Comparison of ENCODE assay signal across 22 cellular contexts in genomic region chr4:174305961-174306360, GRCh38. TPM values are rescaled to one million over a fixed set of nuclear protein-coding genes. Genes with fewer than 3 reads are reported as not detected.
A peak's percentile ranks its signal among the peaks of the same experiment; 100 is the strongest.
DNase-seq lines count a peak whose midpoint lies in the region; ATAC-seq and TF ChIP-seq lines count a peak whose summit lies in the region.
"Had no signal": no experiment of that assay in that cellular context is flagged by ENCODE, and none has a peak within 500 bp of the region (broad histone marks: within the 10 kb centered on the region; RNA-seq: fewer than 3 reads in every experiment).

No MANE protein-coding gene starts in this region.

- no peaks in the 10 kb centered on the region for H3K79me2 ChIP-seq in PC-3 (ENCODE audit: low read length)

- no peak overlapping the region for H3K4me2 ChIP-seq in PC-3 (ENCODE audit: low read length)
- H3K4me2 ChIP-seq: A549; BLaER1 treated with 17β-estradiol and CSF1 and Interleukin-3, amounts not matched to agents 10 nM and 100 nM had no signal

- no peak for TF ChIP-seq CTCF in PC-3 (conservative IDR thresholded peaks at IDR 0.05; ENCODE audit: low read depth, low read length)

- no peaks in the 10 kb centered on the region for H3K36me3 ChIP-seq in PC-3 (ENCODE audit: low read depth, low read length)
- H3K36me3 ChIP-seq in naive thymus-derived CD4-positive, alpha-beta T cell (ENCODE audit: control insufficient read depth in 2 of 3, insufficient read depth in 3 of 3, low read length in 3 of 3), result peaks cover 0 to 14% (median 9%) of the 10 kb centered on the region in 3 experiments

- no TSS peak for BruUV-seq in PC-3 (replicated peaks; lab: Mats Ljungman, UMichigan)

- H3F3A ChIP-seq in PC-3 (ENCODE audit: low read length, unreplicated experiment), result no peaks in the 10 kb centered on the region

- intact Hi-C loops in PC-3 (cut with micrococcal nuclease), result no loop called here
- intact Hi-C loops in naive thymus-derived CD4-positive, alpha-beta T cell (cut with micrococcal nuclease), result no loop called here

- no peaks in the 10 kb centered on the region for H3K9me2 ChIP-seq in PC-3 (replicated peaks; ENCODE audit: low read length)

- no peak overlapping the region for H3K4me3 Mint-ChIP-seq in naive thymus-derived CD4-positive, alpha-beta T cell
- H3K4me3 Mint-ChIP-seq: B cell; CD4-positive, alpha-beta T cell; CD8-positive, alpha-beta T cell had no signal

- H4K20me1 ChIP-seq in PC-3 (ENCODE audit: low read length), result no peaks in the 10 kb centered on the region
- H4K20me1 ChIP-seq: BLaER1 treated with 17β-estradiol and CSF1 and Interleukin-3, amounts not matched to agents 10 nM and 100 nM had no signal

- peak; percentile 37 for DNase-seq in DMS53 (lab: John Stamatoyannopoulos, UW)
- DNase-seq in DMS53 treated with DMSO at 0.1 percent for 48 hours (lab: John Stamatoyannopoulos, UW; ENCODE audit: unreplicated experiment), result no peak
- peak; percentile 65 for DNase-seq in PC-3
- no peak for DNase-seq in naive thymus-derived CD4-positive, alpha-beta T cell
- DNase-seq in amniotic stem cell (lab: John Stamatoyannopoulos, UW), result no peak
- DNase-seq: AML-193; Caco-2; Calu3; CD4-positive, alpha-beta T cell; CD8-positive, alpha-beta T cell; DMS 273 treated with DMSO at 0.1 percent for 48 hours; DMS153; DMS79; DND-41; EL; GDM1 had no signal

- no peaks in the 10 kb centered on the region for H3K9me3 ChIP-seq in PC-3 (ENCODE audit: low read length)
- no peaks in the 10 kb centered on the region for H3K9me3 ChIP-seq in naive thymus-derived CD4-positive, alpha-beta T cell (ENCODE audit: control insufficient read depth in 2 of 3, low read length in 3 of 3)
- H3K9me3 ChIP-seq: A549; BLaER1 treated with 17β-estradiol and CSF1 and Interleukin-3, amounts not matched to agents 10 nM and 100 nM; Caco-2 had no signal

- no peak overlapping the region for H3K4me3 ChIP-seq in PC-3 (ENCODE audit: low read length)
- H3K4me3 ChIP-seq in naive thymus-derived CD4-positive, alpha-beta T cell (ENCODE audit: low read length), result no peak overlapping the region
- H3K4me3 ChIP-seq: A549; BLaER1 treated with 17β-estradiol and CSF1 and Interleukin-3, amounts not matched to agents 10 nM and 100 nM; GM12878 had no signal

- H3K9ac ChIP-seq in PC-3 (ENCODE audit: low read length), result no peak overlapping the region
- H3K9ac ChIP-seq: BLaER1 treated with 17β-estradiol and CSF1 and Interleukin-3, amounts not matched to agents 10 nM and 100 nM had no signal

- POLR2A ChIA-PET in PC-3 (lab: Charles Lee; ENCODE audit: unreplicated experiment), result no interaction called here
- POLR2A ChIA-PET in naive thymus-derived CD4-positive, alpha-beta T cell (lab: Charles Lee), result no interaction called here

- H3K27ac ChIP-seq in PC-3 (ENCODE audit: low read length), result no peak overlapping the region
- no peak overlapping the region for H3K27ac ChIP-seq in naive thymus-derived CD4-positive, alpha-beta T cell (ENCODE audit: low read depth, low read length)
- H3K27ac ChIP-seq: 22Rv1; A549; BLaER1 treated with 17β-estradiol and CSF1 and Interleukin-3, amounts not matched to agents 10 nM and 100 nM; C4-2B had no signal

- H3K9me3 Mint-ChIP-seq in naive thymus-derived CD4-positive, alpha-beta T cell, result no peaks in the 10 kb centered on the region
- H3K9me3 Mint-ChIP-seq: CD4-positive, alpha-beta T cell; CD8-positive, alpha-beta T cell had no signal

- H3K4me1 Mint-ChIP-seq in naive thymus-derived CD4-positive, alpha-beta T cell, result peaks cover 0 to 3% (median 2%) of the 10 kb centered on the region in 7 donors
- H3K4me1 Mint-ChIP-seq: B cell had no signal

- H3K27ac Mint-ChIP-seq in naive thymus-derived CD4-positive, alpha-beta T cell, result no peak overlapping the region
- H3K27ac Mint-ChIP-seq: B cell; CD4-positive, alpha-beta T cell; CD8-positive, alpha-beta T cell had no signal

- no peaks in the 10 kb centered on the region for H3K27me3 ChIP-seq in PC-3 (ENCODE audit: low read length)
- H3K27me3 ChIP-seq in naive thymus-derived CD4-positive, alpha-beta T cell (ENCODE audit: control insufficient read depth in 2 of 2, insufficient read depth in 2 of 2, low read length in 2 of 2), result no peaks in the 10 kb centered on the region
- H3K27me3 ChIP-seq: BLaER1 treated with 17β-estradiol and CSF1 and Interleukin-3, amounts not matched to agents 10 nM and 100 nM had no signal

- H2AFZ ChIP-seq in PC-3 (ENCODE audit: low read length), result no peak overlapping the region

- H3K4me1 ChIP-seq in PC-3 (ENCODE audit: insufficient read depth, low read length), result peaks cover 9% of the 10 kb centered on the region
- H3K4me1 ChIP-seq in naive thymus-derived CD4-positive, alpha-beta T cell (ENCODE audit: control insufficient read depth in 2 of 2, insufficient read depth in 2 of 2, low read length in 2 of 2), result no peaks in the 10 kb centered on the region
- H3K4me1 ChIP-seq: A549; BLaER1 treated with 17β-estradiol and CSF1 and Interleukin-3, amounts not matched to agents 10 nM and 100 nM; Caco-2 had no signal

- CTCF ChIA-PET in PC-3 (lab: Charles Lee), result no interaction called here
- CTCF ChIA-PET in naive thymus-derived CD4-positive, alpha-beta T cell (lab: Charles Lee), result no interaction called here

- no peaks in the 10 kb centered on the region for H3K27me3 Mint-ChIP-seq in naive thymus-derived CD4-positive, alpha-beta T cell
- H3K27me3 Mint-ChIP-seq: B cell; CD4-positive, alpha-beta T cell had no signal

- ATAC-seq in PC-3, result peak; percentile 98
- ATAC-seq in naive thymus-derived CD4-positive, alpha-beta T cell, result no peak
- ATAC-seq: A549; CD8-positive, alpha-beta T cell; GM12878 had no signal

- H3K36me3 Mint-ChIP-seq in naive thymus-derived CD4-positive, alpha-beta T cell, result peaks cover 8 to 40% (median 27%) of the 10 kb centered on the region in 5 donors

RNA-seq across cellular contexts. Expression of gene CEP44, which starts 22.2 kb away (rescaled TPM):
- 8.1 and 8.4 TPM in 2 replicates for total RNA-seq in PC-3 (2014; rRNA removed)
- 10 to 100 TPM; 15.7 to 28.2 (median 18.1) TPM for total RNA-seq in naive thymus-derived CD4-positive, alpha-beta T cell
- 1 to 10 TPM; 6.4 to 7.8 TPM for polyA plus RNA-seq in naive thymus-derived CD4-positive, alpha-beta T cell

RNA-seq across cellular contexts. Expression of gene FBXO8, which starts 22.5 kb away (rescaled TPM):
- 8.2 and 12.9 TPM in 2 replicates for total RNA-seq in PC-3 (2014; rRNA removed)
- total RNA-seq in naive thymus-derived CD4-positive, alpha-beta T cell, result 10 to 100 TPM; 10.4 to 25.7 (median 23.3) TPM
- 10 to 100 TPM; 13.8 to 17.3 TPM for polyA plus RNA-seq in naive thymus-derived CD4-positive, alpha-beta T cell

Comparison
In these comparisons a context has a peak if more than half of its experiments do, and no peak if none do; other contexts are left out.
1. DNase-seq: peak in DMS53 (single experiment) and PC-3 (single experiment); none in DMS53 treated with DMSO at 0.1 percent for 48 hours (single experiment), naive thymus-derived CD4-positive, alpha-beta T cell (0 of 9) and amniotic stem cell (single experiment).